Comparison of ENCODE assay signal across 13 cellular contexts in genomic region chrX:14934423-14934822, GRCh38.
"Had no signal": no experiment of that assay in that cellular context is flagged by ENCODE, and none has a peak within 500 bp of the region (broad histone marks: within the 10 kb centered on the region; RNA-seq: fewer than 3 reads in every experiment).

No MANE protein-coding gene starts in this region.

- H3K9me3 ChIP-seq: ovary, thyroid gland had no signal

- DNase-seq: activated CD4-positive, alpha-beta T cell treated with anti-CD3 and anti-CD28 coated beads, Interleukin-2, amount 50 U/mL, for 48 hours; activated naive CD4-positive, alpha-beta T cell treated with anti-CD3 and anti-CD28 coated beads, Interleukin-2, amount 10 ng/mL, durations not matched to agents 7 days and 5 days; activated T-cell treated with anti-CD3 and anti-CD28 coated beads, Interleukin-2, amount 50 U/mL, for 1 hour; erythroblast; hippocampal formation; kidney; mesendoderm; ovary; stimulated activated CD4-positive, alpha-beta T cell treated with anti-CD3 and anti-CD28 coated beads, Interleukin-12 subunit alpha, Interleukin-12 subunit beta, amount 100 ng/mL, for 4 hours; stimulated activated CD4-positive, alpha-beta T cell treated with anti-CD3 and anti-CD28 coated beads, Interleukin-2, amount 100 ng/mL, for 24 hours; T-helper 17 cell; thyroid gland; WERI-Rb-1 had no signal

- H3K4me1 ChIP-seq: thyroid gland had no signal

- H3K27me3 ChIP-seq: ovary had no signal

- ATAC-seq: T-helper 17 cell had no signal

- H3K4me3 ChIP-seq: ovary, thyroid gland had no signal

- H3K27ac ChIP-seq: ovary, thyroid gland, WERI-Rb-1 had no signal

- H3K36me3 ChIP-seq: ovary, thyroid gland, WERI-Rb-1 had no signal
